Comparison of ENCODE assay signal across 30 cellular contexts in the genomic region with DNA sequence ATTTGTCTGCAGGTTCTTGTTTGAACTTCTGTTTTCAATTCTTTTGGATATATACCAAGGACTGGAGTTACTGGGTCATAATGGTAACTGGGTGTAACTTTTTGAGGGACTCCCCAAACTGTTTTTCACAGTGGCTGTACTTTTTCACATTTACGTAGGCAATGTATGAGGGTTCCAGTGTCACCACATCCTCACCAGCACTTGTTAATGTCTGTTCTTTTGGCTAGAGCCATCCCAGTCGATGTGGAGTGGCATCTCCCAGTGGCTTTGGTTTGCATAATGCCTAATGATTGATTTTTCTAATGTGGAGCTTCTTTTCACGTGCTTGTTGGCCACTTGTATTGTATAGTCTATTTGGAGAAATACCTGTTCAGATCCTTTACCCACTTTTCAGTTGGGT. TPM values are rescaled to one million over a fixed set of nuclear protein-coding genes. Genes with fewer than 3 reads are reported as not detected.
A peak's percentile ranks its signal among the peaks of the same experiment; 100 is the strongest.
DNase-seq lines count a peak whose midpoint lies in the region; ATAC-seq, FAIRE-seq and TF ChIP-seq lines count a peak whose summit lies in the region.
"Had no signal": no experiment of that assay in that cellular context is flagged by ENCODE, and none has a peak within 500 bp of the region (broad histone marks: within the 10 kb centered on the region; RNA-seq: fewer than 3 reads in every experiment).

No MANE protein-coding gene starts in this region.

- H2BK12ac ChIP-seq in H1 (ENCODE audit: low read depth, low read length), result no peak overlapping the region

- H3K9me3 Mint-ChIP-seq in activated CD8-positive, alpha-beta memory T cell treated with anti-CD3 and anti-CD28 coated beads, Interleukin-2, amount 10 ng/mL, durations not matched to agents 7 days and 5 days (ENCODE audit: low read depth), result no peaks in the 10 kb centered on the region
- H3K9me3 Mint-ChIP-seq: CD4-positive, alpha-beta T cell; CD8-positive, alpha-beta T cell had no signal

- H3K27ac Mint-ChIP-seq in activated CD8-positive, alpha-beta memory T cell treated with anti-CD3 and anti-CD28 coated beads, Interleukin-2, amount 10 ng/mL, durations not matched to agents 7 days and 5 days, result no peak overlapping the region
- H3K27ac Mint-ChIP-seq: B cell; CD4-positive, alpha-beta T cell; CD8-positive, alpha-beta T cell had no signal

- no peaks in the 10 kb centered on the region for H3K79me1 ChIP-seq in H1 (ENCODE audit: low read depth, low read length)

- CTCF ChIA-PET in A549 (lab: Yijun Ruan, JAX), result interaction anchor here (0.6 to 9.1 kb wide), 5 partner anchors 21 to 75 kb away, joined by 3 to 60 read pairs (median 4); a partner anchor contains a TSS
- CTCF ChIA-PET in HEK293 (lab: Yijun Ruan, JAX), result interaction anchor here (0.7 to 1.0 kb wide), 2 partner anchors 10 to 93 kb away, joined by 4 read pairs; no protein-coding TSS in a partner anchor
- CTCF ChIA-PET in H1 (lab: Charles Lee; ENCODE audit: partially characterized antibody), result no interaction called here
- CTCF ChIA-PET in activated CD8-positive, alpha-beta memory T cell treated with anti-CD3 and anti-CD28 coated beads, Interleukin-2, amount 10 ng/mL, durations not matched to agents 7 days and 5 days (lab: Charles Lee), result interaction anchor here (1.2 kb wide), 1 partner anchor 59 kb away, joined by 5 read pairs; a partner anchor contains a TSS

- no peaks in the 10 kb centered on the region for H3K27me3 Mint-ChIP-seq in activated CD8-positive, alpha-beta memory T cell treated with anti-CD3 and anti-CD28 coated beads, Interleukin-2, amount 10 ng/mL, durations not matched to agents 7 days and 5 days
- H3K27me3 Mint-ChIP-seq: CD4-positive, alpha-beta T cell had no signal

- 0 out of 2 replicates have a peak overlapping the region, but pooled peaks have one; percentile 31 for H2BK15ac ChIP-seq in H1 (ENCODE audit: low read length)

- WGBS in A549 (ENCODE audit: missing lambda C conversion rate), result 91% methylated on average over 3 of the region's 3 CpGs
- 90% methylated on average over 3 of the region's 3 CpGs; no CpG with 5 or more reads in 1 of the 2 experiments for WGBS in H1 (ENCODE audit: extremely low coverage in 1 of 2, insufficient coverage in 1 of 2, insufficient read length in 1 of 2, insufficient replicate concordance in 2 of 2, low coverage in 1 of 2, low lambda C conversion rate in 2 of 2, missing lambda C conversion rate in 1 of 2), 2 experiments

- POLR2A ChIA-PET in A549 (lab: Yijun Ruan, JAX) (no interaction called here), HEK293 (lab: Yijun Ruan, JAX) (no interaction called here), H1 (lab: Charles Lee; ENCODE audit: partially characterized antibody) (no interaction called here)

- H3K27ac ChIP-seq in A549 (no peak overlapping the region), HEK293 (ENCODE audit: extremely low read depth, low read depth, low read length) (no peak overlapping the region), ascending aorta (peak overlapping the region; percentile 31 to 32), H1 (ENCODE audit: low read depth, low read length) (no peak overlapping the region)
- H3K27ac ChIP-seq: BLaER1 treated with 17β-estradiol and CSF1 and Interleukin-3, amounts not matched to agents 10 nM and 100 nM; C4-2B had no signal

- H2BK120ac ChIP-seq in H1 (replicated peaks; ENCODE audit: low read depth, low read length), result no peak overlapping the region

- no peak overlapping the region for H3K18ac ChIP-seq in H1 (ENCODE audit: extremely low read depth, low read length)

- no peak for ATAC-seq in A549
- ATAC-seq in left ventricle myocardium superior, result no peak
- ATAC-seq in GM21529 (IDR thresholded peaks at IDR 0.05; ENCODE audit: unreplicated experiment), result no peak
- ATAC-seq in activated CD8-positive, alpha-beta memory T cell treated with anti-CD3 and anti-CD28 coated beads, Interleukin-2, amount 10 ng/mL, durations not matched to agents 7 days and 5 days, result no peak
- ATAC-seq in GM19395 (IDR thresholded peaks at IDR 0.05; ENCODE audit: unreplicated experiment), result no peak
- ATAC-seq: CD8-positive, alpha-beta T cell; GM12878 had no signal

- no peak overlapping the region for H2AK5ac ChIP-seq in H1 (ENCODE audit: low read depth, low read length)

- H4K8ac ChIP-seq in H1 (ENCODE audit: extremely low read depth, insufficient read depth, low read length), result no peak overlapping the region

- DNase-seq in A549 (ENCODE audit: low read depth in 1 of 2, low spot score in 1 of 2) (no peak), ascending aorta (ENCODE audit: low spot score in 2 of 2) (no peak), H1 (ENCODE audit: low read depth in 1 of 2, low spot score in 2 of 2) (no peak), left ventricle myocardium superior (no peak)
- no peak for DNase-seq in activated CD8-positive, alpha-beta memory T cell treated with anti-CD3 and anti-CD28 coated beads, Interleukin-2, amount 10 ng/mL, durations not matched to agents 7 days and 5 days
- DNase-seq: 8988T; AML-193; Caco-2; Calu3; CD4-positive, alpha-beta T cell; CD8-positive, alpha-beta T cell; DMS 273 treated with DMSO at 0.1 percent for 48 hours; DMS153; DMS53; DMS79; DND-41; EL; GDM1 had no signal

- no peak overlapping the region for H4K5ac ChIP-seq in H1 (ENCODE audit: insufficient read length, low read depth, low read length)

- H3K4me1 ChIP-seq in A549 (peaks cover 47% of the 10 kb centered on the region), HEK293 (ENCODE audit: control insufficient read depth, insufficient read depth, low read length) (peaks cover 23% of the 10 kb centered on the region), ascending aorta (peaks cover 18 to 35% of the 10 kb centered on the region in 2 donors), H1 (replicated peaks in 1 of 4; ENCODE audit: control insufficient read depth in 3 of 4, insufficient read depth in 4 of 4, low read length in 3 of 4) (peaks cover 0 to 9% (median 5%) of the 10 kb centered on the region in 4 experiments; a peak in 5 of 7 replicates)
- H3K4me1 ChIP-seq: Caco-2 had no signal

- intact Hi-C loops in ascending aorta (cut with DNase I) (no loop called here), left ventricle myocardium superior (cut with micrococcal nuclease) (no loop called here)

- H3K4me3 ChIP-seq in A549 (no peak overlapping the region), HEK293 (ENCODE audit: low read depth, low read length) (no peak overlapping the region), ascending aorta (no peak overlapping the region), H1 (ENCODE audit: extremely low read depth in 1 of 4, insufficient read depth in 2 of 4, low read depth in 3 of 4, low read length in 4 of 4) (no peak overlapping the region)
- H3K4me3 ChIP-seq: BLaER1 treated with 17β-estradiol and CSF1 and Interleukin-3, amounts not matched to agents 10 nM and 100 nM; GM12878 had no signal

- TF ChIP-seq RAD21 in A549 (conservative IDR thresholded peaks at IDR 0.05 in 1 of 2, IDR thresholded peaks at IDR 0.05 in 1 of 2) (no peak), H1 (IDR thresholded peaks at IDR 0.05 in 1 of 2, conservative IDR thresholded peaks at IDR 0.05 in 1 of 2; ENCODE audit: low read depth in 2 of 2, low read length in 2 of 2) (no peak)

- no peak overlapping the region for H3K4me2 ChIP-seq in A549
- no peak overlapping the region for H3K4me2 ChIP-seq in H1 (ENCODE audit: insufficient read depth in 1 of 2, low read depth in 2 of 2, low read length in 2 of 2)

- no peak overlapping the region for H2BK20ac ChIP-seq in H1 (ENCODE audit: low read length)

- no peak overlapping the region for H3K4ac ChIP-seq in H1 (replicated peaks; ENCODE audit: insufficient read length, low read depth, low read length)

- TF ChIP-seq EP300 in A549 (IDR thresholded peaks at IDR 0.05) (no peak), H1 (IDR thresholded peaks at IDR 0.05; ENCODE audit: borderline replicate concordance in 1 of 2, low read depth in 2 of 2, low read length in 2 of 2) (no peak)

- no peak overlapping the region for H3K23ac ChIP-seq in H1 (ENCODE audit: insufficient read length)

- H2BK5ac ChIP-seq in H1 (ENCODE audit: low read depth, low read length), result no peak overlapping the region

- H2AFZ ChIP-seq in H1 (ENCODE audit: low read length), result no peak overlapping the region

- H3K36me3 Mint-ChIP-seq in activated CD8-positive, alpha-beta memory T cell treated with anti-CD3 and anti-CD28 coated beads, Interleukin-2, amount 10 ng/mL, durations not matched to agents 7 days and 5 days, result peaks cover 3% of the 10 kb centered on the region
- H3K36me3 Mint-ChIP-seq: CD8-positive, alpha-beta T cell had no signal

- no peaks in the 10 kb centered on the region for H3K27me3 ChIP-seq in ascending aorta
- H3K27me3 ChIP-seq in H1 (replicated peaks in 1 of 4; ENCODE audit: control insufficient read depth in 3 of 4, extremely low read depth in 1 of 4, insufficient read depth in 3 of 4, low read length in 3 of 4), result peaks cover 0 to 2% (median 0%) of the 10 kb centered on the region in 4 experiments; a peak in 1 of 7 replicates
- H3K27me3 ChIP-seq: BLaER1 treated with 17β-estradiol and CSF1 and Interleukin-3, amounts not matched to agents 10 nM and 100 nM had no signal

- H3K4me1 Mint-ChIP-seq in activated CD8-positive, alpha-beta memory T cell treated with anti-CD3 and anti-CD28 coated beads, Interleukin-2, amount 10 ng/mL, durations not matched to agents 7 days and 5 days, result peaks cover 22% of the 10 kb centered on the region

- H3K9me3 ChIP-seq in A549 (no peaks in the 10 kb centered on the region), HEK293 (ENCODE audit: control insufficient read depth, insufficient read depth, low read depth, low read length) (no peaks in the 10 kb centered on the region), ascending aorta (no peaks in the 10 kb centered on the region), H1 (ENCODE audit: insufficient read depth in 2 of 2, low read depth in 1 of 2, low read length in 1 of 2) (no peaks in the 10 kb centered on the region)
- H3K9me3 ChIP-seq: Caco-2 had no signal

- no peak overlapping the region for H3K9ac ChIP-seq in H1 (replicated peaks in 1 of 4; ENCODE audit: extremely low read depth in 1 of 4, low read depth in 3 of 4, low read length in 3 of 4)
- H3K9ac ChIP-seq: BLaER1 treated with 17β-estradiol and CSF1 and Interleukin-3, amounts not matched to agents 10 nM and 100 nM had no signal

- TF ChIP-seq CTCF in A549 (IDR thresholded peaks at IDR 0.05) (no peak), HEK293 (tag by site-specific recombination; IDR thresholded peaks at IDR 0.05) (no peak), ascending aorta (IDR thresholded peaks at IDR 0.05) (no peak), H1 (IDR thresholded peaks at IDR 0.05; ENCODE audit: control extremely low read depth in 1 of 3, insufficient read depth in 1 of 3, low read depth in 1 of 3, low read length in 3 of 3) (no peak)

- no peaks in the 10 kb centered on the region for H4K20me1 ChIP-seq in H1 (replicated peaks in 1 of 2; ENCODE audit: control insufficient read depth in 1 of 2, insufficient read depth in 2 of 2, low read length in 2 of 2)
- H4K20me1 ChIP-seq: BLaER1 treated with 17β-estradiol and CSF1 and Interleukin-3, amounts not matched to agents 10 nM and 100 nM had no signal

- no peak for TF ChIP-seq POLR2A in A549 (IDR thresholded peaks at IDR 0.05; ENCODE audit: low read length)
- no peak for TF ChIP-seq POLR2A in H1 (IDR thresholded peaks at IDR 0.05; ENCODE audit: control extremely low read depth in 1 of 2, low read depth in 2 of 2, low read length in 2 of 2)

- H3K36me3 ChIP-seq in HEK293 (ENCODE audit: control insufficient read depth in 2 of 2, insufficient read depth in 1 of 2, low read length in 2 of 2), result peaks cover 0 to 3% of the 10 kb centered on the region in 2 experiments; a peak in 1 of 3 replicates
- no peaks in the 10 kb centered on the region for H3K36me3 ChIP-seq in ascending aorta
- H3K36me3 ChIP-seq in H1 (ENCODE audit: control insufficient read depth in 2 of 4, insufficient read depth in 4 of 4, low read length in 3 of 4), result no peaks in the 10 kb centered on the region
- H3K36me3 ChIP-seq: BLaER1 treated with 17β-estradiol and CSF1 and Interleukin-3, amounts not matched to agents 10 nM and 100 nM had no signal

- H4K91ac ChIP-seq in H1 (replicated peaks; ENCODE audit: insufficient read length, low read length), result no peak overlapping the region

- no peaks in the 10 kb centered on the region for H3K79me2 ChIP-seq in H1 (ENCODE audit: control insufficient read depth in 1 of 2, insufficient read depth in 2 of 2, low read length in 2 of 2)

- H3K23me2 ChIP-seq in H1 (ENCODE audit: low read depth, low read length), result no peaks in the 10 kb centered on the region

- FAIRE-seq in A549 (lab: Jason Lieb, UNC) (peak; percentile 67), H1 (lab: Jason Lieb, UNC) (no peak)
- FAIRE-seq: A204.1, D721Med, GM12878, GM12892, GM18507 had no signal

- H3K56ac ChIP-seq in H1 (replicated peaks; ENCODE audit: insufficient read length, low read depth, low read length), result no peak overlapping the region

- H3K4me3 Mint-ChIP-seq in activated CD8-positive, alpha-beta memory T cell treated with anti-CD3 and anti-CD28 coated beads, Interleukin-2, amount 10 ng/mL, durations not matched to agents 7 days and 5 days, result no peak overlapping the region
- H3K4me3 Mint-ChIP-seq: B cell; CD4-positive, alpha-beta T cell; CD8-positive, alpha-beta T cell had no signal

- H3K14ac ChIP-seq in H1 (ENCODE audit: insufficient read length), result no peak overlapping the region

RNA-seq across cellular contexts. Expression of a gene that starts 59.3 kb away (rescaled TPM):
- 40.1 and 45.1 TPM in 2 replicates for polyA plus RNA-seq in A549 (2011; rRNA removed)
- 22.0 and 23.5 TPM in 2 replicates for polyA plus RNA-seq in A549 (2012; cell fraction: cytosol; rRNA removed)
- 27.4 and 30.6 TPM in 2 replicates for polyA plus RNA-seq in A549 (2012; cell fraction: nucleus; rRNA removed)
- 55.0 to 70.3 TPM (median 66.2 TPM) in 3 replicates for polyA plus RNA-seq in A549 (2017; fragmentation: RNase III; extraction: RNeasy Plus Mini Kit Qiagen cat#74134 plus additional on column Dnase treatment)
- polyA minus RNA-seq in A549 (2011; rRNA and poly(A)+ RNA removed), result 62.3 and 65.1 TPM in 2 replicates
- 76.4 TPM for total RNA-seq in ascending aorta
- 87.9 and 98.7 TPM in 2 replicates for total RNA-seq in H1 (2021; fragmentation: NEBNext Ultra II Directional; extraction: Animal tissue kit (Norgen Biotek cat#: 25700))
- 27.7 and 35.8 TPM in 2 replicates for polyA plus RNA-seq in H1 (2011; rRNA removed)
- polyA plus RNA-seq in H1 (2011; cell fraction: cytosol; rRNA removed), result 40.8 TPM
- 54.5 TPM for polyA plus RNA-seq in H1 (2011; cell fraction: nucleus; rRNA removed)
- polyA plus RNA-seq in H1 (2012, experiment 1 of 2), result 58.8 to 68.1 TPM (median 63.4 TPM) in 4 replicates
- 20.2 TPM for polyA plus RNA-seq in H1 (2012, experiment 2 of 2)
- polyA plus RNA-seq in H1 (2013, experiment 1 of 2), result 59.6 TPM
- polyA plus RNA-seq in H1 (2013, experiment 2 of 2), result 59.8 TPM
- 49.4 and 63.8 TPM in 2 replicates for polyA minus RNA-seq in H1 (2011; rRNA and poly(A)+ RNA removed)
- 59.7 TPM for polyA minus RNA-seq in H1 (2011; cell fraction: cytosol; rRNA and poly(A)+ RNA removed)
- 190 TPM for polyA minus RNA-seq in H1 (2011; cell fraction: nucleus; rRNA and poly(A)+ RNA removed)
- 10.3 TPM for total RNA-seq in left ventricle myocardium superior
- total RNA-seq in activated CD8-positive, alpha-beta memory T cell treated with anti-CD3 and anti-CD28 coated beads, Interleukin-2, amount 10 ng/mL, durations not matched to agents 7 days and 5 days, result 10 to 100 TPM; 11.4 to 17.6 TPM
- total RNA-seq: G401 had no signal

Comparison
In these comparisons a context has a peak if more than half of its experiments do, and no peak if none do; other contexts are left out.
1. H3K27ac ChIP-seq: peak in ascending aorta (2 of 2); none in A549 (0 of 2), HEK293 (single experiment) and H1 (single experiment).